In the genomic region with DNA sequence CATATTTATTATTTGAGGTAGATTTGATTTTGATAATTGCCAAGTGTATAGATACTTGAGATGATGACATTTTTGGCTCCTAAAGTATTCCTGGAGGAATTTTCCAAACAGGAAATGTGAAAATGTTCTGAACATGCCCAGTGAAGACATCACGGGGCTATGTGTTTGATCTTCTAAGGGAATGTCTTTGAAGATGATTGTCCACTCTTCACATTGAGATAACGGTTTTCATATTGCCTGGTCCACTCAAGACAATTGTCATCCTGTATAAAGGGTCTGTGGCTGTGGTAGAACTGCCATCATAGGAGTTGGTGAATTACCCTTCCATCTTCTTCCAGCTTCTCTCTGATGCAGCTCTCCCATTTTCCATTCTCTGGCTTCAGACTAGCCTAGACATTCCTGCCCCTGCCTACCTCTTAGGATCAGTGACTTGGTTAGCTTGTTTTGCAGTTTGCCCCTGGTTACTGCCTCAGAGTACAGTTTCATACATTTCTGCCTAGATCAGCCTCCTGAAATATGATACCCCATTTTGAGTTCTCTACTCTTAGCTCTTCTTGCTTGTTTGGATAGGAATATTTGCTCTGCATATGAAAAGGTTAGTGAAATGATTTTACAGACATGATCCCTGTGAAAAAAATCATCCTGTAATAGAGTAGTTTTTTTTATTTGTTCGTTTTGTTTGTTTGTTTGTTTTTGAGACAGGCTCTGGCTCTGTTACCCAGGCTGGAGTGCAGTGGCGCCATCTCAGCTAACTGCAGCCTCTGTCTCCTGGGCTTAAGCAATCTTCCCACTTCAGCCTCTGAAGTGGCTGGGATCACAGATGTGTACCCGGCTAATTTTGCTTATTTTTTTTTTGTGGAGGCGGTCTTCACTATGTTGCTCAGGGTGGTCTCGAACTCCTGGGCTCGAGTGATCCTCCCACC, we compare ENCODE assay signal across 14 cellular contexts.
A peak's percentile ranks its signal among the peaks of the same experiment; 100 is the strongest.
DNase-seq lines count a peak whose midpoint lies in the region; ATAC-seq, FAIRE-seq and TF ChIP-seq lines count a peak whose summit lies in the region.
"Had no signal": no experiment of that assay in that cellular context is flagged by ENCODE, and none has a peak within 500 bp of the region (broad histone marks: within the 10 kb centered on the region; RNA-seq: fewer than 3 reads in every experiment).

No MANE protein-coding gene starts in this region.

- H3F3A ChIP-seq in SK-N-SH (replicated peaks; ENCODE audit: insufficient read depth): no peaks in the 10 kb centered on the region

- H3K4me1 ChIP-seq in SK-N-SH (ENCODE audit: control insufficient read depth in 1 of 2, insufficient read depth in 2 of 2, low read depth in 1 of 2, low read length in 1 of 2): peaks cover 0 to 2% of the 10 kb centered on the region in 2 experiments; a peak in 1 of 4 replicates
- peaks cover 5% of the 10 kb centered on the region for H3K4me1 ChIP-seq in adipocyte (ENCODE audit: control insufficient read depth, insufficient read depth, low read length)
- H3K4me1 ChIP-seq: colonic mucosa had no signal

- WGBS in SK-N-SH (ENCODE audit: low lambda C conversion rate): 79% methylated on average over 8 of the region's 8 CpGs

- H3K4me3 ChIP-seq in SK-N-SH (ENCODE audit: low read depth in 2 of 2, low read length in 1 of 2) (no peak overlapping the region), adipocyte (ENCODE audit: low read length) (no peak overlapping the region)
- H3K4me3 ChIP-seq: colonic mucosa had no signal

- POLR2A ChIA-PET in SK-N-SH (lab: Yijun Ruan, JAX): no interaction called here

- peak overlapping the region; percentile 3 to 7 for H3K27ac Mint-ChIP-seq in natural killer cell treated with Interleukin-12 subunit alpha and Interleukin-12 subunit beta and Interleukin-15 and Interleukin-18, amount 100 ng/mL, for 72 hours
- H3K27ac Mint-ChIP-seq: activated naive CD8-positive, alpha-beta T cell treated with anti-CD3 and anti-CD28 coated beads, Interleukin-2, amount 10 ng/mL, durations not matched to agents 7 days and 5 days had no signal

- H3K27me3 ChIP-seq in SK-N-SH (ENCODE audit: insufficient read depth) (no peaks in the 10 kb centered on the region), adipocyte (replicated peaks; ENCODE audit: control insufficient read depth, insufficient read depth, low read length) (peaks cover 47% of the 10 kb centered on the region)
- H3K27me3 ChIP-seq: colonic mucosa had no signal

- no peaks in the 10 kb centered on the region for H3K9me2 ChIP-seq in SK-N-SH

- FAIRE-seq in urothelium cell line (lab: Jason Lieb, UNC): no peak

- H3K36me3 ChIP-seq in SK-N-SH (replicated peaks in 1 of 2; ENCODE audit: control insufficient read depth in 1 of 2, insufficient read depth in 2 of 2, low read length in 1 of 2) (peaks cover 0 to 3% of the 10 kb centered on the region in 2 experiments), adipocyte (ENCODE audit: control insufficient read depth, insufficient read depth, low read length, severe bottlenecking) (no peaks in the 10 kb centered on the region)
- H3K36me3 ChIP-seq: colonic mucosa had no signal

- no peak for TF ChIP-seq RAD21 in SK-N-SH (IDR thresholded peaks at IDR 0.05; ENCODE audit: low read length)

- H4K20me1 ChIP-seq in SK-N-SH (ENCODE audit: insufficient read depth): no peaks in the 10 kb centered on the region

- H3K4me1 Mint-ChIP-seq in natural killer cell treated with Interleukin-12 subunit alpha and Interleukin-12 subunit beta and Interleukin-15 and Interleukin-18, amount 100 ng/mL, for 72 hours (ENCODE audit: low read depth in 2 of 2): peaks cover 16 to 27% of the 10 kb centered on the region in 2 donors

- H3K9ac ChIP-seq in SK-N-SH: no peak overlapping the region
- no peak overlapping the region for H3K9ac ChIP-seq in adipocyte (ENCODE audit: low read length)

- H3K27me3 Mint-ChIP-seq in natural killer cell treated with Interleukin-12 subunit alpha and Interleukin-12 subunit beta and Interleukin-15 and Interleukin-18, amount 100 ng/mL, for 72 hours: no peaks in the 10 kb centered on the region
- H3K27me3 Mint-ChIP-seq: activated naive CD8-positive, alpha-beta T cell treated with anti-CD3 and anti-CD28 coated beads, Interleukin-2, amount 10 ng/mL, durations not matched to agents 7 days and 5 days; type B pancreatic cell had no signal

- DNase-seq in SK-N-SH: no peak
- DNase-seq in NCI-H146 treated with DMSO at 0.1 percent for 48 hours (lab: John Stamatoyannopoulos, UW; ENCODE audit: unreplicated experiment): peak; percentile 28
- peak; percentile 32 for DNase-seq in adipocyte (ENCODE audit: low read depth)
- DNase-seq in natural killer cell treated with Interleukin-12 subunit alpha and Interleukin-12 subunit beta and Interleukin-15 and Interleukin-18, amount 100 ng/mL, for 72 hours (ENCODE audit: low spot score): no peak
- no peak for DNase-seq in urothelium cell line (ENCODE audit: low spot score)
- DNase-seq in superior temporal gyrus (ENCODE audit: extremely low spot score): no peak
- DNase-seq: activated naive CD8-positive, alpha-beta T cell treated with anti-CD3 and anti-CD28 coated beads, Interleukin-2, amount 10 ng/mL, durations not matched to agents 7 days and 5 days; colonic mucosa; DND-41; mesenchymal stem cell; NCI-H226 had no signal

- no peak overlapping the region for H3K4me2 ChIP-seq in SK-N-SH

- TF ChIP-seq CTCF in SK-N-SH (IDR thresholded peaks at IDR 0.05): no peak

- no peaks in the 10 kb centered on the region for H3K79me2 ChIP-seq in SK-N-SH (ENCODE audit: insufficient read depth)

- peaks cover 17% of the 10 kb centered on the region for H3K36me3 Mint-ChIP-seq in natural killer cell treated with Interleukin-12 subunit alpha and Interleukin-12 subunit beta and Interleukin-15 and Interleukin-18, amount 100 ng/mL, for 72 hours

- H3K9me3 ChIP-seq in SK-N-SH (no peaks in the 10 kb centered on the region), adipocyte (ENCODE audit: control insufficient read depth, low read length) (no peaks in the 10 kb centered on the region)
- H3K9me3 ChIP-seq: colonic mucosa had no signal

- H3K27ac ChIP-seq in SK-N-SH (ENCODE audit: low read depth in 2 of 2, low read length in 1 of 2): no peak overlapping the region
- H3K27ac ChIP-seq: colonic mucosa had no signal

- H3K4me3 Mint-ChIP-seq in natural killer cell treated with Interleukin-12 subunit alpha and Interleukin-12 subunit beta and Interleukin-15 and Interleukin-18, amount 100 ng/mL, for 72 hours: no peak overlapping the region
- H3K4me3 Mint-ChIP-seq: activated naive CD8-positive, alpha-beta T cell treated with anti-CD3 and anti-CD28 coated beads, Interleukin-2, amount 10 ng/mL, durations not matched to agents 7 days and 5 days; type B pancreatic cell had no signal

- no peak overlapping the region for H2AFZ ChIP-seq in SK-N-SH (ENCODE audit: low read depth)

- TF ChIP-seq EP300 in SK-N-SH (IDR thresholded peaks at IDR 0.05; ENCODE audit: borderline replicate concordance in 1 of 2, low read depth in 1 of 2, low read length in 1 of 2): no peak

- CTCF ChIA-PET in SK-N-SH (lab: Yijun Ruan, JAX): interaction anchor here (1.3 kb wide), 1 partner anchor 97 kb away, joined by 3 read pairs; no protein-coding TSS in a partner anchor

- H3K9me3 Mint-ChIP-seq in natural killer cell treated with Interleukin-12 subunit alpha and Interleukin-12 subunit beta and Interleukin-15 and Interleukin-18, amount 100 ng/mL, for 72 hours: no peaks in the 10 kb centered on the region
- H3K9me3 Mint-ChIP-seq: activated naive CD8-positive, alpha-beta T cell treated with anti-CD3 and anti-CD28 coated beads, Interleukin-2, amount 10 ng/mL, durations not matched to agents 7 days and 5 days had no signal

- peak; percentile 82 for ATAC-seq in SK-N-SH treated with all-trans-retinoic acid at 6 μM for 48 hours
- ATAC-seq in natural killer cell treated with Interleukin-12 subunit alpha and Interleukin-12 subunit beta and Interleukin-15 and Interleukin-18, amount 100 ng/mL, for 72 hours: no peak
- no peak for ATAC-seq in HG03280 (IDR thresholded peaks at IDR 0.05; ENCODE audit: unreplicated experiment)

TF ChIP-seq in SK-N-SH treated with all-trans-retinoic acid at 6 μM for 48 hours, 23 proteins besides CTCF, POLR2A, EP300 and RAD21:
- TF ChIP-seq ZFP3 (CRISPR knock-in tag; IDR thresholded peaks at IDR 0.05) (no peak), TCF4 (CRISPR knock-in tag; IDR thresholded peaks at IDR 0.05; ENCODE audit: borderline replicate concordance) (no peak), RARB (CRISPR knock-in tag; IDR thresholded peaks at IDR 0.05) (no peak), SNAI2 (CRISPR knock-in tag; IDR thresholded peaks at IDR 0.05) (no peak)

TF ChIP-seq in SK-N-SH, 30 proteins besides CTCF, POLR2A, EP300 and RAD21 (continues in another document):
- no peak for TF ChIP-seq ELF1 (IDR thresholded peaks at IDR 0.05)
- TF ChIP-seq NFIC (IDR thresholded peaks at IDR 0.05; ENCODE audit: borderline replicate concordance): no peak
- no peak for TF ChIP-seq YY1 (IDR thresholded peaks at IDR 0.05; ENCODE audit: low read depth)
- TF ChIP-seq, protein P1, sequence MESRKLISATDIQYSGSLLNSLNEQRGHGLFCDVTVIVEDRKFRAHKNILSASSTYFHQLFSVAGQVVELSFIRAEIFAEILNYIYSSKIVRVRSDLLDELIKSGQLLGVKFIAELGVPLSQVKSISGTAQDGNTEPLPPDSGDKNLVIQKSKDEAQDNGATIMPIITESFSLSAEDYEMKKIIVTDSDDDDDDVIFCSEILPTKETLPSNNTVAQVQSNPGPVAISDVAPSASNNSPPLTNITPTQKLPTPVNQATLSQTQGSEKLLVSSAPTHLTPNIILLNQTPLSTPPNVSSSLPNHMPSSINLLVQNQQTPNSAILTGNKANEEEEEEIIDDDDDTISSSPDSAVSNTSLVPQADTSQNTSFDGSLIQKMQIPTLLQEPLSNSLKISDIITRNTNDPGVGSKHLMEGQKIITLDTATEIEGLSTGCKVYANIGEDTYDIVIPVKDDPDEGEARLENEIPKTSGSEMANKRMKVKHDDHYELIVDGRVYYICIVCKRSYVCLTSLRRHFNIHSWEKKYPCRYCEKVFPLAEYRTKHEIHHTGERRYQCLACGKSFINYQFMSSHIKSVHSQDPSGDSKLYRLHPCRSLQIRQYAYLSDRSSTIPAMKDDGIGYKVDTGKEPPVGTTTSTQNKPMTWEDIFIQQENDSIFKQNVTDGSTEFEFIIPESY (IDR thresholded peaks at IDR 0.05; ENCODE audit: borderline replicate concordance, low read depth): no peak
- TF ChIP-seq JUND (IDR thresholded peaks at IDR 0.05): no peak
- TF ChIP-seq, protein P2, sequence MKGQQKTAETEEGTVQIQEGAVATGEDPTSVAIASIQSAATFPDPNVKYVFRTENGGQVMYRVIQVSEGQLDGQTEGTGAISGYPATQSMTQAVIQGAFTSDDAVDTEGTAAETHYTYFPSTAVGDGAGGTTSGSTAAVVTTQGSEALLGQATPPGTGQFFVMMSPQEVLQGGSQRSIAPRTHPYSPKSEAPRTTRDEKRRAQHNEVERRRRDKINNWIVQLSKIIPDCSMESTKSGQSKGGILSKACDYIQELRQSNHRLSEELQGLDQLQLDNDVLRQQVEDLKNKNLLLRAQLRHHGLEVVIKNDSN (IDR thresholded peaks at IDR 0.05; ENCODE audit: borderline replicate concordance, low read depth): no peak
- no peak for TF ChIP-seq GATA2 (CRISPR knock-in tag; IDR thresholded peaks at IDR 0.05)

Comparison
In these comparisons a context has a peak if more than half of its experiments do, and no peak if none do; other contexts are left out.
1. DNase-seq: peak in NCI-H146 treated with DMSO at 0.1 percent for 48 hours (single experiment) and adipocyte (single experiment); none in SK-N-SH (single experiment), natural killer cell treated with Interleukin-12 subunit alpha and Interleukin-12 subunit beta and Interleukin-15 and Interleukin-18, amount 100 ng/mL, for 72 hours (single experiment), urothelium cell line (single experiment) and superior temporal gyrus (single experiment).